Comparison of ENCODE assay signal across 11 cellular contexts in the genomic region with DNA sequence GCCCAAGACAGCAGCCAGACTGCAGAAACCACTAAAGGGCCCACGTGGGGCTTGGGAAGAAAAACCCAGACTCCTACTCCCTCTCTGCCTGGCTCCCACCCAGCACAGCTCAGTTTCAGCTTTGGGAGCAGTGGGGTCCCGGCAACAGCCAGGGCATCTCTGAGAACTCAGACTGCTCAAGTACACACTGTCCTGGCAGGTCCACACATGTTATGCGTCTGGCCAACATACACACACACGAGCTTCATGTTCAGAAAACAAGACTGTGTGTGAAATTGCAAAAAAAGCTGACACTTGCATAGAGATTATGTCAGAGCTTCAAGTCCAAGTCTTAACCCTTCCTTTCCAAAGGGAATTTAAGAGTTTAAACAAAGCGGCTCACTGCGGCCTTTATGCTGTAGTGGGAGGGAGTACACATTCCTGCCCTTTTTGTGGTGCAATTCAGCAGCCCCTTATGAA.
A peak's percentile ranks its signal among the peaks of the same experiment; 100 is the strongest.
DNase-seq lines count a peak whose midpoint lies in the region; ATAC-seq and TF ChIP-seq lines count a peak whose summit lies in the region.
"Had no signal": no experiment of that assay in that cellular context is flagged by ENCODE, and none has a peak within 500 bp of the region (broad histone marks: within the 10 kb centered on the region; RNA-seq: fewer than 3 reads in every experiment).

No MANE protein-coding gene starts in this region.

- H3K27ac ChIP-seq in psoas muscle = peak overlapping the region; percentile 66

- intact Hi-C loops in psoas muscle (cut with DNase I) = no loop called here

- no peaks in the 10 kb centered on the region for H3K27me3 Mint-ChIP-seq in chondrocyte (ENCODE audit: low read depth)

- H3K4me3 Mint-ChIP-seq in chondrocyte (ENCODE audit: unreplicated experiment) = no peak overlapping the region

- H3K27ac Mint-ChIP-seq in chondrocyte (ENCODE audit: unreplicated experiment) = peak overlapping the region; percentile 87

- no peak for TF ChIP-seq CTCF in chondrocyte (IDR thresholded peaks at IDR 0.05)
- TF ChIP-seq CTCF in psoas muscle (IDR thresholded peaks at IDR 0.05) = no peak

- H3K36me3 Mint-ChIP-seq in chondrocyte (ENCODE audit: low read depth) = peaks cover 43% of the 10 kb centered on the region

- DNase-seq in AG08396 (ENCODE audit: low spot score) = peak; percentile 29
- DNase-seq in chondrocyte (ENCODE audit: low spot score) = no peak
- peak; percentile 27 for DNase-seq in inferior parietal cortex (ENCODE audit: extremely low spot score)
- DNase-seq in psoas muscle = peak; percentile 85 to 89
- DNase-seq: activated CD8-positive, alpha-beta memory T cell treated with anti-CD3 and anti-CD28 coated beads for 24 hours; NCI-H510A had no signal

- WGBS in psoas muscle, 3 donors = 20 to 36% (median 31%) methylated on average over 6 of the region's 6 CpGs

- H3K4me1 ChIP-seq in psoas muscle = peaks cover 23% of the 10 kb centered on the region

- H3K4me3 ChIP-seq in psoas muscle = no peak overlapping the region
- H3K4me3 ChIP-seq: K562 had no signal

- no peaks in the 10 kb centered on the region for H3K9me3 Mint-ChIP-seq in chondrocyte (ENCODE audit: low read depth)

- H3K4me1 Mint-ChIP-seq in chondrocyte (ENCODE audit: low read depth) = peaks cover 37% of the 10 kb centered on the region

- no peaks in the 10 kb centered on the region for H3K9me3 ChIP-seq in psoas muscle

- H3K27me3 ChIP-seq in psoas muscle (ENCODE audit: insufficient read depth in 3 of 3, low read length in 2 of 3) = no peaks in the 10 kb centered on the region

- ATAC-seq in psoas muscle (peak; percentile 45 to 82 (median 76)), HG02938 (IDR thresholded peaks at IDR 0.05; ENCODE audit: unreplicated experiment) (no peak), GM21576 (IDR thresholded peaks at IDR 0.05; ENCODE audit: unreplicated experiment) (no peak), HG03457 (IDR thresholded peaks at IDR 0.05; ENCODE audit: unreplicated experiment) (no peak), HG02970 (IDR thresholded peaks at IDR 0.05; ENCODE audit: low FRiP score, unreplicated experiment) (no peak)
- ATAC-seq: K562 had no signal

- H3K36me3 ChIP-seq in psoas muscle (ENCODE audit: insufficient read depth in 1 of 2, low read depth in 1 of 2) = peaks cover 0 to 61% of the 10 kb centered on the region in 2 donors

Comparison
In these comparisons a context has a peak if more than half of its experiments do, and no peak if none do; other contexts are left out.
1. ATAC-seq: peak in psoas muscle (4 of 4); none in HG02938 (single experiment), GM21576 (single experiment), HG03457 (single experiment) and HG02970 (single experiment).